ENCODE assay signal across 8 cellular contexts in the genomic region with DNA sequence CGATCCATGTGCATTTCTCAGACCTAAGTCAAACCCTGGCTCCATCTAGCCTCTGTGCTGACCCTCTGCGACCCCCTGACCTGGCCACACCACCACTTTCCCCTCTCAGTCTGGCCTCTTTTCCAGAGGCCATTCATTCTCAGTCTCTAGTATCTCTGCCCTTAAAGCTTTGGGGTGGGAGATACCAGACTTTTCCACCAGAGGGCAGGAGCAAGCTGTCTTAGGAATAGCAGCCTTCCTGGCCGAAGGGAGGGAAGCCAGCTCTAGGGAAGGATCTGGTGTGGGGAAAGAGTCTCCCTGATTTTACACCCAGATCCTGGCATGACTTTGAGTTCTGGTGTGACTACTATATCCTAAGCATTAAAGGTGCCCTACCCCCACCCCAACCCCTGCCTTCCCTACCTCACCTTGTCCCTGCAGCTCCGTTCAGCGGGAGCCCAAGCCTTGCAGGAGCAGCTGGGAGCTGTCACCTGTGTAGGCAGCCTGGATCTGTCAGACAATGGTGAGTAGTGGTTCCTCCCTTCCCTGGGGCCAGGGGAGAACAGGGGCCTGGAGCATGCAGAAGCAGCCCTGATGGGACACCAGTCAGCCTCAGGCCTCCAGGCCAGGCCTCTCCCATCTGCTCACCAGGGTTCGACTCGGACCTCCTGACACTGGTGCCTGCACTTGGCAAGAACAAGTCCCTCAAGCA. TPM values are rescaled to one million over a fixed set of nuclear protein-coding genes. Genes with fewer than 3 reads are reported as not detected.
A peak's percentile ranks its signal among the peaks of the same experiment; 100 is the strongest.
DNase-seq lines count a peak whose midpoint lies in the region; ATAC-seq lines count a peak whose summit lies in the region.

No MANE protein-coding gene starts in this region.

- no peak overlapping the region for H3K27ac Mint-ChIP-seq in activated CD4-positive, alpha-beta T cell treated with anti-CD3 and anti-CD28 coated beads, Interleukin-2, amount 10 ng/mL, durations not matched to agents 24 days and 14 days
- H3K27ac Mint-ChIP-seq in activated CD8-positive, alpha-beta memory T cell treated with anti-CD3 and anti-CD28 coated beads, Interleukin-2, amount 10 ng/mL, durations not matched to agents 7 days and 5 days = no peak overlapping the region

- no peak overlapping the region for H3K4me3 ChIP-seq in neuronal stem cell (ENCODE audit: low read length in 2 of 2)

- no peak overlapping the region for H3K27ac ChIP-seq in neuronal stem cell (replicated peaks; ENCODE audit: low read length)

- no peaks in the 10 kb centered on the region for H3K79me1 ChIP-seq in neuronal stem cell (ENCODE audit: low read depth, low read length)

- ATAC-seq in HG02588 (IDR thresholded peaks at IDR 0.05; ENCODE audit: unreplicated experiment) = peak; percentile 55
- peak; percentile 74 for ATAC-seq in activated CD8-positive, alpha-beta memory T cell treated with anti-CD3 and anti-CD28 coated beads, Interleukin-2, amount 10 ng/mL, durations not matched to agents 7 days and 5 days

- CTCF ChIA-PET in activated CD8-positive, alpha-beta memory T cell treated with anti-CD3 and anti-CD28 coated beads, Interleukin-2, amount 10 ng/mL, durations not matched to agents 7 days and 5 days (lab: Charles Lee) = interaction anchor here (0.7 to 7.7 kb wide), 26 partner anchors 8 to 275 kb away, joined by 3 to 139 read pairs (median 4); partner anchors contain the start of genes CIDEB, CPNE6, DCAF11 and DHRS1

- DNase-seq in activated CD4-positive, alpha-beta T cell treated with anti-CD3 and anti-CD28 coated beads, Interleukin-2, amount 10 ng/mL, durations not matched to agents 24 days and 14 days = peak; percentile 89
- no peak for DNase-seq in activated CD4-positive, alpha-beta T cell treated with anti-CD3 and anti-CD28 coated beads for 1 hour
- DNase-seq in NCI-H2227 (lab: John Stamatoyannopoulos, UW; ENCODE audit: unreplicated experiment) (peak; percentile 73), fibroblast of the conjunctiva (ENCODE audit: low read depth) (peak; percentile 61), neuronal stem cell (ENCODE audit: low spot score) (peak; percentile 72)
- DNase-seq in activated CD8-positive, alpha-beta memory T cell treated with anti-CD3 and anti-CD28 coated beads, Interleukin-2, amount 10 ng/mL, durations not matched to agents 7 days and 5 days = peak; percentile 69
- DNase-seq in NK-92 treated with Interleukin-12 subunit alpha and Interleukin-12 subunit beta, amount 100 ng/mL, for 24 hours (lab: John Stamatoyannopoulos, UW) = no peak

- no peak overlapping the region for H3K23ac ChIP-seq in neuronal stem cell (ENCODE audit: low read depth, low read length, poor library complexity)

- H3K4me1 ChIP-seq in neuronal stem cell (ENCODE audit: control insufficient read depth in 2 of 2, insufficient read depth in 1 of 2, low read depth in 1 of 2, low read length in 2 of 2) = peaks cover 7 to 8% of the 10 kb centered on the region in 2 donors

- no peak overlapping the region for H2AFZ ChIP-seq in neuronal stem cell (ENCODE audit: low read length)

- no peak overlapping the region for H4K8ac ChIP-seq in neuronal stem cell (ENCODE audit: low read depth, low read length)

- no peak overlapping the region for H2BK120ac ChIP-seq in neuronal stem cell (ENCODE audit: low read depth, low read length)

- H3K14ac ChIP-seq in neuronal stem cell (ENCODE audit: low read length) = no peak overlapping the region

- H3K4me3 Mint-ChIP-seq in activated CD4-positive, alpha-beta T cell treated with anti-CD3 and anti-CD28 coated beads, Interleukin-2, amount 10 ng/mL, durations not matched to agents 24 days and 14 days = no peak overlapping the region
- no peak overlapping the region for H3K4me3 Mint-ChIP-seq in activated CD8-positive, alpha-beta memory T cell treated with anti-CD3 and anti-CD28 coated beads, Interleukin-2, amount 10 ng/mL, durations not matched to agents 7 days and 5 days

- H3K9me3 Mint-ChIP-seq in activated CD4-positive, alpha-beta T cell treated with anti-CD3 and anti-CD28 coated beads, Interleukin-2, amount 10 ng/mL, durations not matched to agents 24 days and 14 days = no peaks in the 10 kb centered on the region
- H3K9me3 Mint-ChIP-seq in activated CD8-positive, alpha-beta memory T cell treated with anti-CD3 and anti-CD28 coated beads, Interleukin-2, amount 10 ng/mL, durations not matched to agents 7 days and 5 days (ENCODE audit: low read depth) = no peaks in the 10 kb centered on the region

- H3K9me3 ChIP-seq in neuronal stem cell (replicated peaks in 1 of 2; ENCODE audit: control insufficient read depth in 2 of 2, insufficient read depth in 1 of 2, low read depth in 1 of 2, low read length in 2 of 2) = no peaks in the 10 kb centered on the region

- H3K18ac ChIP-seq in neuronal stem cell (ENCODE audit: low read length) = no peak overlapping the region

- no peak overlapping the region for H3K4ac ChIP-seq in neuronal stem cell (ENCODE audit: low read length)

- H2BK15ac ChIP-seq in neuronal stem cell (ENCODE audit: low read length) = no peak overlapping the region

- H3K36me3 Mint-ChIP-seq in activated CD4-positive, alpha-beta T cell treated with anti-CD3 and anti-CD28 coated beads, Interleukin-2, amount 10 ng/mL, durations not matched to agents 24 days and 14 days (ENCODE audit: low read depth) = no peaks in the 10 kb centered on the region
- no peaks in the 10 kb centered on the region for H3K36me3 Mint-ChIP-seq in activated CD8-positive, alpha-beta memory T cell treated with anti-CD3 and anti-CD28 coated beads, Interleukin-2, amount 10 ng/mL, durations not matched to agents 7 days and 5 days

- peaks cover 11% of the 10 kb centered on the region for H3K4me1 Mint-ChIP-seq in activated CD4-positive, alpha-beta T cell treated with anti-CD3 and anti-CD28 coated beads, Interleukin-2, amount 10 ng/mL, durations not matched to agents 24 days and 14 days
- H3K4me1 Mint-ChIP-seq in activated CD8-positive, alpha-beta memory T cell treated with anti-CD3 and anti-CD28 coated beads, Interleukin-2, amount 10 ng/mL, durations not matched to agents 7 days and 5 days = peaks cover under 1% of the 10 kb centered on the region

- no peak overlapping the region for H2BK12ac ChIP-seq in neuronal stem cell (ENCODE audit: low read length)

- H3K27me3 ChIP-seq in neuronal stem cell (ENCODE audit: control insufficient read depth in 3 of 3, insufficient read depth in 3 of 3, low read depth in 1 of 3, low read length in 3 of 3) = no peaks in the 10 kb centered on the region

- H3K4me2 ChIP-seq in neuronal stem cell (ENCODE audit: insufficient read depth, low read length, poor library complexity, severe bottlenecking) = no peak overlapping the region

- H3K36me3 ChIP-seq in neuronal stem cell (replicated peaks in 1 of 2; ENCODE audit: control insufficient read depth in 2 of 2, insufficient read depth in 2 of 2, low read length in 2 of 2) = no peaks in the 10 kb centered on the region

- intact Hi-C loops in activated CD4-positive, alpha-beta T cell treated with anti-CD3 and anti-CD28 coated beads, Interleukin-2, amount 10 ng/mL, durations not matched to agents 24 days and 14 days (cut with micrococcal nuclease) = loop anchor here (1.0 to 5.0 kb wide), 3 partner anchors 32 to 104 kb away; partner anchors contain the start of gene IRF9

- no peak overlapping the region for H2AK5ac ChIP-seq in neuronal stem cell (ENCODE audit: low read depth, low read length)

- no peak overlapping the region for H4K91ac ChIP-seq in neuronal stem cell (ENCODE audit: low read depth, low read length, poor library complexity)

- no peak overlapping the region for H3K9ac ChIP-seq in neuronal stem cell (ENCODE audit: low read depth, low read length, poor library complexity)

- H3K27me3 Mint-ChIP-seq in activated CD4-positive, alpha-beta T cell treated with anti-CD3 and anti-CD28 coated beads, Interleukin-2, amount 10 ng/mL, durations not matched to agents 24 days and 14 days = no peaks in the 10 kb centered on the region
- H3K27me3 Mint-ChIP-seq in activated CD8-positive, alpha-beta memory T cell treated with anti-CD3 and anti-CD28 coated beads, Interleukin-2, amount 10 ng/mL, durations not matched to agents 7 days and 5 days = peaks cover 11% of the 10 kb centered on the region

- no CpG with 5 or more reads among the region's 7 CpGs for WGBS in neuronal stem cell (ENCODE audit: extremely low coverage in 2 of 2, insufficient read length in 2 of 2, insufficient replicate concordance in 1 of 2), 2 donors

- H2BK5ac ChIP-seq in neuronal stem cell (ENCODE audit: low read length) = no peak overlapping the region

RNA-seq across cellular contexts. Expression of gene CARMIL3, which starts 6.6 kb away (rescaled TPM):
- 1.3 and 1.5 TPM in 2 replicates for total RNA-seq in activated CD4-positive, alpha-beta T cell treated with anti-CD3 and anti-CD28 coated beads, Interleukin-2, amount 10 ng/mL, durations not matched to agents 24 days and 14 days
- total RNA-seq in activated CD8-positive, alpha-beta memory T cell treated with anti-CD3 and anti-CD28 coated beads, Interleukin-2, amount 10 ng/mL, durations not matched to agents 7 days and 5 days = 1 to 10 TPM; 2.9 to 3.3 TPM
- 0.96 TPM for polyA plus RNA-seq in neuronal stem cell (2013, experiment 1 of 2)
- polyA plus RNA-seq in neuronal stem cell (2013, experiment 2 of 2) = 0.98 TPM

RNA-seq across cellular contexts. Expression of gene CPNE6, which starts 13.0 kb away (rescaled TPM):
- not detected in 2 replicates for total RNA-seq in activated CD4-positive, alpha-beta T cell treated with anti-CD3 and anti-CD28 coated beads, Interleukin-2, amount 10 ng/mL, durations not matched to agents 24 days and 14 days
- under 1 TPM in 1 of 2 experiments, not detected in 1; 0.12 TPM for total RNA-seq in activated CD8-positive, alpha-beta memory T cell treated with anti-CD3 and anti-CD28 coated beads, Interleukin-2, amount 10 ng/mL, durations not matched to agents 7 days and 5 days
- polyA plus RNA-seq in neuronal stem cell (2013, experiment 1 of 2) = not detected
- not detected for polyA plus RNA-seq in neuronal stem cell (2013, experiment 2 of 2)

RNA-seq across cellular contexts. Expression of gene PCK2, which starts 35.7 kb away (rescaled TPM):
- 63.6 and 64.2 TPM in 2 replicates for total RNA-seq in activated CD4-positive, alpha-beta T cell treated with anti-CD3 and anti-CD28 coated beads, Interleukin-2, amount 10 ng/mL, durations not matched to agents 24 days and 14 days
- 10 to 100 TPM; 61.7 to 87.0 TPM for total RNA-seq in activated CD8-positive, alpha-beta memory T cell treated with anti-CD3 and anti-CD28 coated beads, Interleukin-2, amount 10 ng/mL, durations not matched to agents 7 days and 5 days
- 15.2 TPM for polyA plus RNA-seq in neuronal stem cell (2013, experiment 1 of 2)
- 15.1 TPM for polyA plus RNA-seq in neuronal stem cell (2013, experiment 2 of 2)

RNA-seq across cellular contexts. Expression of gene DCAF11, which starts 56.2 kb away (rescaled TPM):
- 55.8 and 57.3 TPM in 2 replicates for total RNA-seq in activated CD4-positive, alpha-beta T cell treated with anti-CD3 and anti-CD28 coated beads, Interleukin-2, amount 10 ng/mL, durations not matched to agents 24 days and 14 days
- 10 to 100 TPM; 86.3 to 94.4 TPM for total RNA-seq in activated CD8-positive, alpha-beta memory T cell treated with anti-CD3 and anti-CD28 coated beads, Interleukin-2, amount 10 ng/mL, durations not matched to agents 7 days and 5 days
- 31.3 TPM for polyA plus RNA-seq in neuronal stem cell (2013, experiment 1 of 2)
- 30.9 TPM for polyA plus RNA-seq in neuronal stem cell (2013, experiment 2 of 2)

RNA-seq across cellular contexts. Expression of gene NRL, which starts 56.3 kb away (rescaled TPM):
- total RNA-seq in activated CD4-positive, alpha-beta T cell treated with anti-CD3 and anti-CD28 coated beads, Interleukin-2, amount 10 ng/mL, durations not matched to agents 24 days and 14 days = 0.96 and 1.2 TPM in 2 replicates
- total RNA-seq in activated CD8-positive, alpha-beta memory T cell treated with anti-CD3 and anti-CD28 coated beads, Interleukin-2, amount 10 ng/mL, durations not matched to agents 7 days and 5 days = 1 to 10 TPM; 2.6 to 3.2 TPM
- polyA plus RNA-seq in neuronal stem cell (2013, experiment 1 of 2) = 1.2 TPM
- polyA plus RNA-seq in neuronal stem cell (2013, experiment 2 of 2) = 0.97 TPM

Comparison
In these comparisons a context has a peak if more than half of its experiments do, and no peak if none do; other contexts are left out.
1. DNase-seq: peak in activated CD4-positive, alpha-beta T cell treated with anti-CD3 and anti-CD28 coated beads, Interleukin-2, amount 10 ng/mL, durations not matched to agents 24 days and 14 days (single experiment), NCI-H2227 (single experiment), activated CD8-positive, alpha-beta memory T cell treated with anti-CD3 and anti-CD28 coated beads, Interleukin-2, amount 10 ng/mL, durations not matched to agents 7 days and 5 days (single experiment), fibroblast of the conjunctiva (single experiment) and neuronal stem cell (single experiment); none in activated CD4-positive, alpha-beta T cell treated with anti-CD3 and anti-CD28 coated beads for 1 hour (single experiment) and NK-92 treated with Interleukin-12 subunit alpha and Interleukin-12 subunit beta, amount 100 ng/mL, for 24 hours (single experiment).